2 cellular contexts compared by ENCODE assay signal in the genomic region with DNA sequence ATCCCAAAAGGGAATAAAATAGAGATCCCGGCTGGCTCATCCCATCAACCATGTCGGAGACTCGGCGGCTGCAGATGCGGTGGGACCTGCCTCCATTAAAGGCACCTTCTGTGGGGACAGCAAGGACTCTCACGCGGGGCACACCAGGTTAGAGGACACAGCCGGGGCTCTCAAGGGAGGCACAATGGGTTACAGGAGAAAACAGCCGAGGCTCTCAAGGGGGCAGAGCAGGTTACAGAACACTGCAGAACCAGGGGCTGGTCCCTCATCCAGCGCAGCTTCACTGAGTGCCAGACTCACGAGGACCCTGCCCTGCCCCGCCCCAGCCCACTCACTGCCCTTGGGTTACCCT. TPM values are rescaled to one million over a fixed set of nuclear protein-coding genes. Genes with fewer than 3 reads are reported as not detected.
"Had no signal": no experiment of that assay in that cellular context is flagged by ENCODE, and none has a peak within 500 bp of the region (broad histone marks: within the 10 kb centered on the region; RNA-seq: fewer than 3 reads in every experiment).

No MANE protein-coding gene starts in this region.

RNA-seq across cellular contexts. Expression of gene TPPP, which starts 7.0 kb away (rescaled TPM):
- total RNA-seq: LHCN-M2, OCI-LY7 had no signal
